In the genomic region with DNA sequence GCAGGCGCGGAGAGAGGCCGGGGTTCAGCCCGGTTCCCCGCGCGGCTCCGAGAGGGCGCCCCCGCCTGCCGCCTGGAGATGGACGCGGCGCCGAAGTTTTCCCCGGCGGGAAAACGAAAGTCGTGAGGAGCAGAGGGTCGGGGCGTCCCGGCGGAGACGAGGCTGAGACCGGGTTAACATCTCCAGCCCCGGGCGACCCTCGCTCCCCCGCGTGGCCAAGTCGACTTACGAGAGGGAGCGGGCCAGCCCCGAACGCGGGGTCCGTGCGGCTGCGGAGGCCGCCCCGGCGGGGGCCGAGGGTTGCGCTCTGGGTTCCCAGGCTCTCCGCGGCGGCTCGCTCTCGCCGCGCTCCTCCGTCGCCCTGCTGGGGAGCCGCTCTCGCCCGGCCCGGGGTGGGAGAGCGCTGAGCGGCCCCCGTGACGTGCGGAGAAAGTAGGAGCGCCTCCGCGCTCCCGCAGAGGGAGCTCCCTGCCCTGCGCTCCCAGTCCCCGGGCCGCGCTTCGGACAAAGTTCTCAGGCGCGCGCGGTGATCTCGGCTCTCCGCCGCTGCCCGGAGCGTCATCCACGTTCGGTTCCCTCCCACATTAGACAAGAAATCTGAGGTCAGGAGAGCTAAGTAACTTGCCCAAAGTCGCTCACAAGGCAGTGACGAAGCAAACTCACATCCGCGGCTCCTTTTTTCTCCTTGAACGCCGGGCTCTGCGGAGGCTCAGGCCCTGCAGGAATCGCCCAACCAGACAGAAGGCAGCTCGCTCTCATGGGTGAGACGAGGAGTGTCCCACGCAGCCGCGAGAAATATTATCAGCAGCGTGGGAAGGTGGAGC, we compare ENCODE assay signal across 8 cellular contexts. TPM values are rescaled to one million over a fixed set of nuclear protein-coding genes. Genes with fewer than 3 reads are reported as not detected.
A peak's percentile ranks its signal among the peaks of the same experiment; 100 is the strongest.
DNase-seq lines count a peak whose midpoint lies in the region; TF ChIP-seq lines count a peak whose summit lies in the region.

No MANE protein-coding gene starts in this region.

- peaks cover 17 to 58% (median 54%) of the 10 kb centered on the region in 4 donors for H3K4me1 ChIP-seq in esophagus muscularis mucosa
- peaks cover 39% of the 10 kb centered on the region for H3K4me1 ChIP-seq in mucosa of stomach (ENCODE audit: control insufficient read depth, insufficient read depth, low read length)

- intact Hi-C loops in esophagus muscularis mucosa (cut with DNase I) = loop anchor here (5.0 to 10.0 kb wide), 5 partner anchors 101 to 631 kb away; a partner anchor contains a TSS

- H3K36me3 ChIP-seq in esophagus muscularis mucosa (no peaks in the 10 kb centered on the region), mucosa of stomach (ENCODE audit: control insufficient read depth, insufficient read depth, low read length) (no peaks in the 10 kb centered on the region)

- TF ChIP-seq CTCF in esophagus muscularis mucosa (IDR thresholded peaks at IDR 0.05) = peak in 2 of 3 experiments; percentile 17 to 23

- H3K9me3 ChIP-seq in esophagus muscularis mucosa (no peaks in the 10 kb centered on the region), mucosa of stomach (ENCODE audit: control insufficient read depth, low read length) (no peaks in the 10 kb centered on the region)

- DNase-seq in NCI-H2171 treated with DMSO at 0.1 percent for 48 hours (lab: John Stamatoyannopoulos, UW) (peak; percentile 34), NCI-H2171 (lab: John Stamatoyannopoulos, UW) (no peak), NCI-H226 (peak; percentile 76), esophagus muscularis mucosa (ENCODE audit: extremely low spot score) (no peak), NCI-H146 (lab: John Stamatoyannopoulos, UW) (no peak)
- DNase-seq in activated T-cell treated with anti-CD3 and anti-CD28 coated beads, Interleukin-2, amount 50 U/mL, for 1 hour = peak; percentile 72
- DNase-seq in stimulated activated naive CD4-positive, alpha-beta T cell treated with Interleukin-2 at 50 U/mL for 16 hours (lab: John Stamatoyannopoulos, UW) = peak; percentile 35

- TF ChIP-seq POLR2A in esophagus muscularis mucosa (IDR thresholded peaks at IDR 0.05; ENCODE audit: low read depth) = peak; percentile 21

- TF ChIP-seq EP300 in esophagus muscularis mucosa (IDR thresholded peaks at IDR 0.05) = no peak

- no peaks in the 10 kb centered on the region for H3K27me3 ChIP-seq in esophagus muscularis mucosa
- no peaks in the 10 kb centered on the region for H3K27me3 ChIP-seq in mucosa of stomach (ENCODE audit: control insufficient read depth, insufficient read depth, low read length)

- WGBS in esophagus muscularis mucosa = 0% methylated on average over 21 of the region's 96 CpGs

- H3K9ac ChIP-seq in mucosa of stomach (ENCODE audit: low read length) = peak overlapping the region; percentile 83

- peak overlapping the region; percentile 95 to 97 (median 96) for H3K27ac ChIP-seq in esophagus muscularis mucosa (replicated peaks in 1 of 4)

- peak overlapping the region; percentile 77 to 94 (median 84) for H3K4me3 ChIP-seq in esophagus muscularis mucosa
- H3K4me3 ChIP-seq in mucosa of stomach (ENCODE audit: low read length) = peak overlapping the region; percentile 37

RNA-seq across cellular contexts. Expression of a gene that starts 1.1 kb away (rescaled TPM):
- 1 to 10 TPM; 3.6 to 7.8 (median 4.9) TPM for total RNA-seq in esophagus muscularis mucosa

Comparison
In these comparisons a context has a peak if more than half of its experiments do, and no peak if none do; other contexts are left out.
1. DNase-seq: peak in NCI-H2171 treated with DMSO at 0.1 percent for 48 hours (single experiment), NCI-H226 (single experiment), activated T-cell treated with anti-CD3 and anti-CD28 coated beads, Interleukin-2, amount 50 U/mL, for 1 hour (single experiment) and stimulated activated naive CD4-positive, alpha-beta T cell treated with Interleukin-2 at 50 U/mL for 16 hours (single experiment); none in NCI-H2171 (single experiment), esophagus muscularis mucosa (single experiment) and NCI-H146 (single experiment).